Comparison of ENCODE assay signal across 7 cellular contexts in the genomic region with DNA sequence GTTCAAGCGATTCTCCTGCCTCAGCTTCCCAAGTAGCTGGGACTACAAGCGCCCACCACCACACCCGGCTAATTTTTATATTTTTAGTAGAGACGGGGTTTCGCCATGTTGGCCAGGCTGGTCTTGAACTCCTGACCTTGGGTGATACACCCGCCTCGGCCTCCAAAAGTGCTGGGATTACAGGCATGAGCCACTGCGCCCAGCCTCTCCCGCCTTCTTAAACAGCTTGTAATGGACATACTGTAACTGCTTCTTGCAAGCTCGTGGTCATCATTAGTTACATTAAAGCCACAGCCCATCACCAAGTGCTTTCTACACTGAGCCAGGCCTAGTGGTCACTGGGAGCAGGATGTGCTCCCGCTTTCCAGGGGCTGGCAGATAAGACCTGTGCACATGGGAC. TPM values are rescaled to one million over a fixed set of nuclear protein-coding genes. Genes with fewer than 3 reads are reported as not detected.
DNase-seq lines count a peak whose midpoint lies in the region; ATAC-seq and TF ChIP-seq lines count a peak whose summit lies in the region.
"Not testable (repeated sequence)": the region's sequence is repeated elsewhere in the genome, so short reads cannot be mapped to it uniquely, and the experiment has no call there.

No MANE protein-coding gene starts in this region.

- not testable (repeated sequence) for ATAC-seq in Right ventricle myocardium inferior; stimulated activated effector memory CD8-positive, alpha-beta T cell treated with anti-CD3 and anti-CD28 coated beads, Interleukin-12 subunit alpha, Interleukin-12 subunit beta, amount 100 ng/mL, for 72 hours

- CTCF ChIA-PET in CD4-positive, alpha-beta memory T cell (lab: Charles Lee; ENCODE audit: partially characterized antibody), result not testable (repeated sequence)

- not testable (repeated sequence) for H3K27me3 ChIP-seq in CD4-positive, alpha-beta memory T cell (ENCODE audit: insufficient read depth, low read length); left ventricle myocardium inferior (ENCODE audit: low read depth); sigmoid colon

- not testable (repeated sequence) for DNase-seq in CD4-positive, alpha-beta memory T cell; left ventricle myocardium inferior; stimulated activated effector memory CD8-positive, alpha-beta T cell treated with anti-CD3 and anti-CD28 coated beads, Interleukin-12 subunit alpha, Interleukin-12 subunit beta, amount 100 ng/mL, for 72 hours (ENCODE audit: low spot score in 2 of 2)
- DNase-seq in Right ventricle myocardium inferior (ENCODE audit: missing footprints), result peak; percentile 57
- peak; percentile 28 for DNase-seq in mesenteric fat pad (ENCODE audit: low spot score)
- DNase-seq in sigmoid colon, result peak; percentile 48

- H3K36me3 Mint-ChIP-seq in CD4-positive, alpha-beta memory T cell; stimulated activated effector memory CD8-positive, alpha-beta T cell treated with anti-CD3 and anti-CD28 coated beads, Interleukin-12 subunit alpha, Interleukin-12 subunit beta, amount 100 ng/mL, for 72 hours: not testable (repeated sequence)
- peaks cover 19% of the 10 kb centered on the region for H3K36me3 Mint-ChIP-seq in brain

- H3K4me1 ChIP-seq in CD4-positive, alpha-beta memory T cell (ENCODE audit: insufficient read depth, low read length), result not testable (repeated sequence)
- H3K4me1 ChIP-seq in left ventricle myocardium inferior, result peaks cover 75% of the 10 kb centered on the region
- H3K4me1 ChIP-seq in sigmoid colon, result peaks cover 0 to 40% (median 33%) of the 10 kb centered on the region in 4 donors

- not testable (repeated sequence) for H3K27ac ChIP-seq in CD4-positive, alpha-beta memory T cell (ENCODE audit: low read depth, low read length); sigmoid colon
- H3K27ac ChIP-seq in left ventricle myocardium inferior (replicated peaks), result peak overlapping the region; percentile 96

- not testable (repeated sequence) for TF ChIP-seq EP300 in sigmoid colon (IDR thresholded peaks at IDR 0.05)

- not testable (repeated sequence) for TF ChIP-seq CTCF in brain (conservative IDR thresholded peaks at IDR 0.05); left ventricle myocardium inferior (IDR thresholded peaks at IDR 0.05; ENCODE audit: borderline replicate concordance); sigmoid colon (IDR thresholded peaks at IDR 0.05)

- not testable (repeated sequence) for H3K9me3 Mint-ChIP-seq in CD4-positive, alpha-beta memory T cell; brain; stimulated activated effector memory CD8-positive, alpha-beta T cell treated with anti-CD3 and anti-CD28 coated beads, Interleukin-12 subunit alpha, Interleukin-12 subunit beta, amount 100 ng/mL, for 72 hours

- H3K9me3 ChIP-seq in CD4-positive, alpha-beta memory T cell (ENCODE audit: control insufficient read depth in 1 of 2, low read length in 2 of 2); left ventricle myocardium inferior (replicated peaks); sigmoid colon: not testable (repeated sequence)

- not testable (repeated sequence) for H3K27me3 Mint-ChIP-seq in CD4-positive, alpha-beta memory T cell; brain

- H3K27ac Mint-ChIP-seq in CD4-positive, alpha-beta memory T cell, result peak overlapping the region in 4 of 7 donors; percentile 39 to 71 (median 64)
- peak overlapping the region in 3 of 5 experiments; percentile 44 to 91 (median 51) for H3K27ac Mint-ChIP-seq in brain
- H3K27ac Mint-ChIP-seq in stimulated activated effector memory CD8-positive, alpha-beta T cell treated with anti-CD3 and anti-CD28 coated beads, Interleukin-12 subunit alpha, Interleukin-12 subunit beta, amount 100 ng/mL, for 72 hours, result peak overlapping the region; percentile 9

- intact Hi-C loops in CD4-positive, alpha-beta memory T cell (cut with micrococcal nuclease); left ventricle myocardium inferior (cut with micrococcal nuclease); sigmoid colon (cut with DNase I): not testable (repeated sequence)
- intact Hi-C loops in Right ventricle myocardium inferior (cut with DNase I), result loop anchor here (5.0 kb wide), 1 partner anchor 58 kb away; no protein-coding TSS in a partner anchor

- POLR2A ChIA-PET in CD4-positive, alpha-beta memory T cell (lab: Charles Lee; ENCODE audit: partially characterized antibody), result not testable (repeated sequence)

- WGBS in sigmoid colon, 2 donors, result 96 to 97% methylated on average over 11 of the region's 11 CpGs

- peaks cover 4 to 12% (median 4%) of the 10 kb centered on the region in 4 donors for H3K4me1 Mint-ChIP-seq in CD4-positive, alpha-beta memory T cell
- H3K4me1 Mint-ChIP-seq in brain, result peaks cover 57% of the 10 kb centered on the region
- H3K4me1 Mint-ChIP-seq in stimulated activated effector memory CD8-positive, alpha-beta T cell treated with anti-CD3 and anti-CD28 coated beads, Interleukin-12 subunit alpha, Interleukin-12 subunit beta, amount 100 ng/mL, for 72 hours, result peaks cover 26% of the 10 kb centered on the region

- H3K4me3 ChIP-seq in CD4-positive, alpha-beta memory T cell (ENCODE audit: low read length in 2 of 2); left ventricle myocardium inferior; sigmoid colon: not testable (repeated sequence)

- not testable (repeated sequence) for H3K36me3 ChIP-seq in CD4-positive, alpha-beta memory T cell (ENCODE audit: insufficient read depth, low read length); left ventricle myocardium inferior; sigmoid colon

- H3K4me3 Mint-ChIP-seq in CD4-positive, alpha-beta memory T cell; brain; stimulated activated effector memory CD8-positive, alpha-beta T cell treated with anti-CD3 and anti-CD28 coated beads, Interleukin-12 subunit alpha, Interleukin-12 subunit beta, amount 100 ng/mL, for 72 hours: not testable (repeated sequence)

- TF ChIP-seq POLR2A in sigmoid colon (IDR thresholded peaks at IDR 0.05), result not testable (repeated sequence)

RNA-seq across cellular contexts. Expression of gene FOSL2, which starts 57.4 kb away (rescaled TPM):
- 1 to 10 TPM; 6.6 to 6.7 TPM for total RNA-seq in CD4-positive, alpha-beta memory T cell
- 1 to 10 TPM; 4.7 to 5.0 TPM for polyA plus RNA-seq in CD4-positive, alpha-beta memory T cell
- polyA plus RNA-seq in brain (ENCODE audit: insufficient read depth, low read depth, low replicate concordance) (13.7 TPM), sigmoid colon (10 to 100 TPM; 30.0 to 66.2 (median 55.0) TPM)
- total RNA-seq in Right ventricle myocardium inferior (48.5 TPM), left ventricle myocardium inferior (50.2 TPM), mesenteric fat pad (259 TPM), sigmoid colon (100 to 1,000 TPM in 1 of 4 donors, 10 to 100 TPM in 3; 38.9 to 208 (median 67.3) TPM)

Comparison
In these comparisons a context has a peak if more than half of its experiments do, and no peak if none do; other contexts are left out.
1. H3K27ac Mint-ChIP-seq: peak in every context shown above with its lines; median percentile 64 in CD4-positive, alpha-beta memory T cell; 51 in brain; 9 in stimulated activated effector memory CD8-positive, alpha-beta T cell treated with anti-CD3 and anti-CD28 coated beads, Interleukin-12 subunit alpha, Interleukin-12 subunit beta, amount 100 ng/mL, for 72 hours.